ENCODE assay signal across 1 cellular context in genomic region chr6:30717129-30717844, GRCh38.
TF ChIP-seq lines count a peak whose summit lies in the region.

TSS of gene MDC1 (minus strand) at chr6:30717281. CDS start at chr6:30715175, 2,106 bp downstream.

TF ChIP-seq in HepG2, 621 proteins besides CTCF, POLR2A, EP300 and RAD21 (continued from another document and continues in another):
- TF ChIP-seq, protein P1, sequence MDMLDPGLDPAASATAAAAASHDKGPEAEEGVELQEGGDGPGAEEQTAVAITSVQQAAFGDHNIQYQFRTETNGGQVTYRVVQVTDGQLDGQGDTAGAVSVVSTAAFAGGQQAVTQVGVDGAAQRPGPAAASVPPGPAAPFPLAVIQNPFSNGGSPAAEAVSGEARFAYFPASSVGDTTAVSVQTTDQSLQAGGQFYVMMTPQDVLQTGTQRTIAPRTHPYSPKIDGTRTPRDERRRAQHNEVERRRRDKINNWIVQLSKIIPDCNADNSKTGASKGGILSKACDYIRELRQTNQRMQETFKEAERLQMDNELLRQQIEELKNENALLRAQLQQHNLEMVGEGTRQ (IDR thresholded peaks at IDR 0.05; ENCODE audit: low read depth, low read length) = no peak
- TF ChIP-seq, protein P1 (CRISPR knock-in tag; IDR thresholded peaks at IDR 0.05; ENCODE audit: borderline replicate concordance) = no peak
- TF ChIP-seq KDM2A (CRISPR knock-in tag; IDR thresholded peaks at IDR 0.05; ENCODE audit: borderline replicate concordance, low read depth) (peak; percentile 98), ELF3 (CRISPR knock-in tag; IDR thresholded peaks at IDR 0.05) (peak; percentile 93), PAWR (CRISPR knock-in tag; IDR thresholded peaks at IDR 0.05; ENCODE audit: borderline replicate concordance) (peak; percentile 88; the same call in 1 of the 2 replicates), ZNF446 (CRISPR knock-in tag; IDR thresholded peaks at IDR 0.05) (no peak), IKZF1 (IDR thresholded peaks at IDR 0.05) (no peak), E2F5 (CRISPR knock-in tag; conservative IDR thresholded peaks at IDR 0.05) (peak; percentile 99), KDM5A (IDR thresholded peaks at IDR 0.05; ENCODE audit: borderline replicate concordance, low read length) (peak; percentile 48; the same call in 1 of the 2 replicates), FOXP1 (IDR thresholded peaks at IDR 0.05) (no peak), FOXP1 (CRISPR knock-in tag; IDR thresholded peaks at IDR 0.05) (peak; percentile 59; the same call in 1 of the 2 replicates), ZNF773 (CRISPR knock-in tag; IDR thresholded peaks at IDR 0.05; ENCODE audit: borderline replicate concordance) (no peak), ZNF44 (CRISPR knock-in tag; IDR thresholded peaks at IDR 0.05) (peak; percentile 88; the same call in 1 of the 2 replicates), MTERF4 (CRISPR knock-in tag; IDR thresholded peaks at IDR 0.05) (0 out of 2 replicates have a peak, but pooled peaks have one; percentile 25), ATF1 (CRISPR knock-in tag; IDR thresholded peaks at IDR 0.05) (peak; percentile 90), MBNL3 (CRISPR knock-in tag; conservative IDR thresholded peaks at IDR 0.05) (no peak), ZNF552 (CRISPR knock-in tag; IDR thresholded peaks at IDR 0.05; ENCODE audit: borderline replicate concordance) (no peak), HNF4A (CRISPR knock-in tag; IDR thresholded peaks at IDR 0.05) (peak; percentile 26; the same call in 1 of the 2 replicates), U2AF2 (IDR thresholded peaks at IDR 0.05; ENCODE audit: low read depth, low read length) (no peak), ISL2 (CRISPR knock-in tag; IDR thresholded peaks at IDR 0.05) (peak; percentile 77), MAF1 (CRISPR knock-in tag; IDR thresholded peaks at IDR 0.05; ENCODE audit: borderline replicate concordance) (peak; percentile 77; the same call in 1 of the 2 replicates), ARID2 (CRISPR knock-in tag; IDR thresholded peaks at IDR 0.05; ENCODE audit: borderline replicate concordance) (peak; percentile 90; the same call in 1 of the 2 replicates), GPN1 (CRISPR knock-in tag; IDR thresholded peaks at IDR 0.05; ENCODE audit: borderline replicate concordance) (no peak; the same call in 1 of the 2 replicates), ZNF629 (CRISPR knock-in tag; conservative IDR thresholded peaks at IDR 0.05) (peak; percentile 42; the same call in 1 of the 2 replicates), ZNF615 (CRISPR knock-in tag; IDR thresholded peaks at IDR 0.05; ENCODE audit: borderline replicate concordance) (0 out of 2 replicates have a peak, but pooled peaks have one; percentile 35), SIN3A (IDR thresholded peaks at IDR 0.05; ENCODE audit: borderline replicate concordance, low read depth, low read length) (peak; percentile 98), ZNF570 (CRISPR knock-in tag; IDR thresholded peaks at IDR 0.05; ENCODE audit: borderline replicate concordance) (0 out of 2 replicates have a peak, but pooled peaks have one; percentile 86), CREB1 (IDR thresholded peaks at IDR 0.05) (peak; percentile 89), CREB1 (CRISPR knock-in tag; IDR thresholded peaks at IDR 0.05) (peak; percentile 94), SIN3B (IDR thresholded peaks at IDR 0.05; ENCODE audit: low read length) (peak; percentile 86), ZFYVE20 (CRISPR knock-in tag; IDR thresholded peaks at IDR 0.05; ENCODE audit: borderline replicate concordance, low read depth) (no peak; the same call in 1 of the 2 replicates), DBP (CRISPR knock-in tag; IDR thresholded peaks at IDR 0.05; ENCODE audit: not compliant biosample characterization) (no peak), NFIC (IDR thresholded peaks at IDR 0.05; ENCODE audit: low read length) (0 out of 2 replicates have a peak, but pooled peaks have one; percentile 35), TCF7L2 (IDR thresholded peaks at IDR 0.05; ENCODE audit: low read depth, low read length) (no peak), PRMT3 (CRISPR knock-in tag; IDR thresholded peaks at IDR 0.05; ENCODE audit: borderline replicate concordance, low read depth) (no peak), SATB2 (CRISPR knock-in tag; IDR thresholded peaks at IDR 0.05) (no peak), ZNF564 (CRISPR knock-in tag; IDR thresholded peaks at IDR 0.05) (peak; percentile 92), TRIM24 (CRISPR knock-in tag; IDR thresholded peaks at IDR 0.05) (no peak), ZNF740 (CRISPR knock-in tag; IDR thresholded peaks at IDR 0.05) (no peak), PRPF4 (IDR thresholded peaks at IDR 0.05; ENCODE audit: low read depth, low read length, poor library complexity, severe bottlenecking) (no peak), NCOA5 (CRISPR knock-in tag; IDR thresholded peaks at IDR 0.05) (no peak), HNRNPH1 (optimal IDR thresholded peaks at IDR 0.05; ENCODE audit: low read depth, low read length) (no peak), ATF2 (CRISPR knock-in tag; IDR thresholded peaks at IDR 0.05) (peak; percentile 97), ZZZ3 (CRISPR knock-in tag; IDR thresholded peaks at IDR 0.05; ENCODE audit: borderline replicate concordance) (peak; percentile 97), HES4 (CRISPR knock-in tag; IDR thresholded peaks at IDR 0.05; ENCODE audit: borderline replicate concordance) (0 out of 2 replicates have a peak, but pooled peaks have one; percentile 56), TMF1 (CRISPR knock-in tag; IDR thresholded peaks at IDR 0.05; ENCODE audit: low read depth) (peak; percentile 99), ZFP1 (CRISPR knock-in tag; IDR thresholded peaks at IDR 0.05) (peak; percentile 91), ZMYM2 (CRISPR knock-in tag; IDR thresholded peaks at IDR 0.05) (peak; percentile 95), BRD4 (CRISPR knock-in tag; IDR thresholded peaks at IDR 0.05) (peak; percentile 98), TBL1XR1 (IDR thresholded peaks at IDR 0.05; ENCODE audit: borderline replicate concordance, low read length, partially characterized antibody) (no peak), SETDB1 (CRISPR knock-in tag; IDR thresholded peaks at IDR 0.05; ENCODE audit: borderline replicate concordance) (no peak), ZNF264 (CRISPR knock-in tag; IDR thresholded peaks at IDR 0.05) (peak; percentile 81), MAFF (IDR thresholded peaks at IDR 0.05; ENCODE audit: low read depth, low read length) (peak; percentile 99), SNAPC2 (CRISPR knock-in tag; IDR thresholded peaks at IDR 0.05) (peak; percentile 97), TBP (CRISPR knock-in tag; IDR thresholded peaks at IDR 0.05) (peak; percentile 65; the same call in 1 of the 2 replicates)
- TF ChIP-seq, protein P2, sequence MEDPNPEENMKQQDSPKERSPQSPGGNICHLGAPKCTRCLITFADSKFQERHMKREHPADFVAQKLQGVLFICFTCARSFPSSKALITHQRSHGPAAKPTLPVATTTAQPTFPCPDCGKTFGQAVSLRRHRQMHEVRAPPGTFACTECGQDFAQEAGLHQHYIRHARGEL (CRISPR knock-in tag; IDR thresholded peaks at IDR 0.05) = no peak
- TF ChIP-seq, protein P3, sequence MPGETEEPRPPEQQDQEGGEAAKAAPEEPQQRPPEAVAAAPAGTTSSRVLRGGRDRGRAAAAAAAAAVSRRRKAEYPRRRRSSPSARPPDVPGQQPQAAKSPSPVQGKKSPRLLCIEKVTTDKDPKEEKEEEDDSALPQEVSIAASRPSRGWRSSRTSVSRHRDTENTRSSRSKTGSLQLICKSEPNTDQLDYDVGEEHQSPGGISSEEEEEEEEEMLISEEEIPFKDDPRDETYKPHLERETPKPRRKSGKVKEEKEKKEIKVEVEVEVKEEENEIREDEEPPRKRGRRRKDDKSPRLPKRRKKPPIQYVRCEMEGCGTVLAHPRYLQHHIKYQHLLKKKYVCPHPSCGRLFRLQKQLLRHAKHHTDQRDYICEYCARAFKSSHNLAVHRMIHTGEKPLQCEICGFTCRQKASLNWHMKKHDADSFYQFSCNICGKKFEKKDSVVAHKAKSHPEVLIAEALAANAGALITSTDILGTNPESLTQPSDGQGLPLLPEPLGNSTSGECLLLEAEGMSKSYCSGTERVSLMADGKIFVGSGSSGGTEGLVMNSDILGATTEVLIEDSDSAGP (CRISPR knock-in tag; IDR thresholded peaks at IDR 0.05; ENCODE audit: borderline replicate concordance) = peak; percentile 94
- TF ChIP-seq, protein P4, sequence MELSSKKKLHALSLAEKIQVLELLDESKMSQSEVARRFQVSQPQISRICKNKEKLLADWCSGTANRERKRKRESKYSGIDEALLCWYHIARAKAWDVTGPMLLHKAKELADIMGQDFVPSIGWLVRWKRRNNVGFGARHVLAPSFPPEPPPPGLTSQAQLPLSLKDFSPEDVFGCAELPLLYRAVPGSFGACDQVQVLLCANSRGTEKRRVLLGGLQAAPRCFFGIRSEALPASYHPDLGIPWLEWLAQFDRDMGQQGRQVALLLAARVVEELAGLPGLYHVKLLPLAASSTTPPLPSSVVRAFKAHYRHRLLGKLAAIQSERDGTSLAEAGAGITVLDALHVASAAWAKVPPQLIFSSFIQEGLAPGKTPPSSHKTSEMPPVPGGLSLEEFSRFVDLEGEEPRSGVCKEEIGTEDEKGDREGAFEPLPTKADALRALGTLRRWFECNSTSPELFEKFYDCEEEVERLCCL (CRISPR knock-in tag; IDR thresholded peaks at IDR 0.05; ENCODE audit: borderline replicate concordance) = peak; percentile 32; the same call in 1 of the 2 replicates
- TF ChIP-seq, protein P5, sequence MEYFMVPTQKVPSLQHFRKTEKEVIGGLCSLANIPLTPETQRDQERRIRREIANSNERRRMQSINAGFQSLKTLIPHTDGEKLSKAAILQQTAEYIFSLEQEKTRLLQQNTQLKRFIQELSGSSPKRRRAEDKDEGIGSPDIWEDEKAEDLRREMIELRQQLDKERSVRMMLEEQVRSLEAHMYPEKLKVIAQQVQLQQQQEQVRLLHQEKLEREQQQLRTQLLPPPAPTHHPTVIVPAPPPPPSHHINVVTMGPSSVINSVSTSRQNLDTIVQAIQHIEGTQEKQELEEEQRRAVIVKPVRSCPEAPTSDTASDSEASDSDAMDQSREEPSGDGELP (IDR thresholded peaks at IDR 0.05; ENCODE audit: borderline replicate concordance, low read depth) = peak; percentile 97
- TF ChIP-seq, protein P6, sequence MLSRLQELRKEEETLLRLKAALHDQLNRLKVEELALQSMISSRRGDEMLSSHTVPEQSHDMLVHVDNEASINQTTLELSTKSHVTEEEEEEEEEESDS (CRISPR knock-in tag; IDR thresholded peaks at IDR 0.05; ENCODE audit: borderline replicate concordance) = peak; percentile 97
- TF ChIP-seq, protein P7, sequence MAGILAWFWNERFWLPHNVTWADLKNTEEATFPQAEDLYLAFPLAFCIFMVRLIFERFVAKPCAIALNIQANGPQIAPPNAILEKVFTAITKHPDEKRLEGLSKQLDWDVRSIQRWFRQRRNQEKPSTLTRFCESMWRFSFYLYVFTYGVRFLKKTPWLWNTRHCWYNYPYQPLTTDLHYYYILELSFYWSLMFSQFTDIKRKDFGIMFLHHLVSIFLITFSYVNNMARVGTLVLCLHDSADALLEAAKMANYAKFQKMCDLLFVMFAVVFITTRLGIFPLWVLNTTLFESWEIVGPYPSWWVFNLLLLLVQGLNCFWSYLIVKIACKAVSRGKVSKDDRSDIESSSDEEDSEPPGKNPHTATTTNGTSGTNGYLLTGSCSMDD (CRISPR knock-in tag; IDR thresholded peaks at IDR 0.05) = no peak
- TF ChIP-seq, protein P8, sequence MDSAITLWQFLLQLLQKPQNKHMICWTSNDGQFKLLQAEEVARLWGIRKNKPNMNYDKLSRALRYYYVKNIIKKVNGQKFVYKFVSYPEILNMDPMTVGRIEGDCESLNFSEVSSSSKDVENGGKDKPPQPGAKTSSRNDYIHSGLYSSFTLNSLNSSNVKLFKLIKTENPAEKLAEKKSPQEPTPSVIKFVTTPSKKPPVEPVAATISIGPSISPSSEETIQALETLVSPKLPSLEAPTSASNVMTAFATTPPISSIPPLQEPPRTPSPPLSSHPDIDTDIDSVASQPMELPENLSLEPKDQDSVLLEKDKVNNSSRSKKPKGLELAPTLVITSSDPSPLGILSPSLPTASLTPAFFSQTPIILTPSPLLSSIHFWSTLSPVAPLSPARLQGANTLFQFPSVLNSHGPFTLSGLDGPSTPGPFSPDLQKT (CRISPR knock-in tag; IDR thresholded peaks at IDR 0.05; ENCODE audit: borderline replicate concordance) = no peak
